Comparison of ENCODE assay signal across 8 cellular contexts in genomic region chr11:119481021-119481666, GRCh38. TPM values are rescaled to one million over a fixed set of nuclear protein-coding genes. Genes with fewer than 3 reads are reported as not detected.
DNase-seq lines count a peak whose midpoint lies in the region; ATAC-seq and TF ChIP-seq lines count a peak whose summit lies in the region.

No MANE protein-coding gene starts in this region.

- H3K4me1 ChIP-seq in HUES6 (ENCODE audit: control insufficient read depth, insufficient read depth, low read length) (0 out of 2 replicates have a peak, but pooled peaks cover 4% of the 10 kb centered on the region), NT2/D1 (ENCODE audit: insufficient read depth, insufficient read length) (peaks cover 5% of the 10 kb centered on the region)

- peak overlapping the region; percentile 45 for H3K4me3 ChIP-seq in HUES6 (ENCODE audit: low read depth, low read length)
- H3K4me3 ChIP-seq in NT2/D1 (ENCODE audit: insufficient read length, low read depth) = no peak overlapping the region
- H3K4me3 ChIP-seq in epithelial cell of proximal tubule (ENCODE audit: low read depth, low read length) = peak overlapping the region; percentile 3

- H3K27me3 ChIP-seq in HUES6 (ENCODE audit: control insufficient read depth, insufficient read depth, low read length) = peaks cover 17% of the 10 kb centered on the region
- peaks cover 20% of the 10 kb centered on the region for H3K27me3 ChIP-seq in NT2/D1 (ENCODE audit: insufficient read depth, insufficient read length)

- H3K27ac ChIP-seq in HUES6 (ENCODE audit: low read depth, low read length) = no peak overlapping the region

- TF ChIP-seq CTCF in GM12874 (IDR thresholded peaks at IDR 0.05; ENCODE audit: insufficient read depth, low read depth, low read length) (peak; percentile 92), epithelial cell of proximal tubule (conservative IDR thresholded peaks at IDR 0.05; ENCODE audit: low read depth, low read length) (peak; percentile 89)

- H3K9ac ChIP-seq in HUES6 (ENCODE audit: low read length) (peak overlapping the region; percentile 14), NT2/D1 (ENCODE audit: insufficient read length, low read depth) (no peak overlapping the region)

- ATAC-seq in HG02885 (IDR thresholded peaks at IDR 0.05; ENCODE audit: poor library complexity, unreplicated experiment) = no peak

- H3K9me3 ChIP-seq in HUES6 (ENCODE audit: control insufficient read depth, insufficient read depth, low read depth, low read length) (no peaks in the 10 kb centered on the region), NT2/D1 (ENCODE audit: insufficient read depth, low read length) (no peaks in the 10 kb centered on the region)

- H3K36me3 ChIP-seq in HUES6 (ENCODE audit: control insufficient read depth, insufficient read depth, low read length) (no peaks in the 10 kb centered on the region), NT2/D1 (ENCODE audit: insufficient read depth, insufficient read length, low read length) (no peaks in the 10 kb centered on the region)

- DNase-seq in NT2/D1 (ENCODE audit: low read depth, low spot score) (peak; percentile 64), activated T-cell treated with anti-CD3 and anti-CD28 coated beads for 24 hours (ENCODE audit: low read depth) (peak; percentile 59), epithelial cell of proximal tubule (ENCODE audit: low read depth) (no peak), mucosa of gallbladder (ENCODE audit: low spot score) (peak; percentile 87)
- peak; percentile 30 to 44 for DNase-seq in stimulated activated CD8-positive, alpha-beta memory T cell treated with anti-CD3 and anti-CD28 coated beads, Interleukin-7, amount 100 ng/mL, for 1 hour (ENCODE audit: low read depth in 2 of 2)

RNA-seq across cellular contexts. Expression of gene THY1, which starts 58.2 kb away (rescaled TPM):
- total RNA-seq in epithelial cell of proximal tubule (6.4 and 9.0 TPM in 2 replicates), mucosa of gallbladder (17.8 TPM)
